Comparison of ENCODE assay signal across 2 cellular contexts in genomic region chr17:21394265-21394664, GRCh38.
TF ChIP-seq lines count a peak whose summit lies in the region.

No MANE protein-coding gene starts in this region.

TF ChIP-seq in IMR-90, 13 proteins besides CTCF, POLR2A, EP300 and RAD21:
- TF ChIP-seq RCOR1 (IDR thresholded peaks at IDR 0.05; ENCODE audit: insufficient replicate concordance, low read length), result no peak
- TF ChIP-seq CEBPB (IDR thresholded peaks at IDR 0.05; ENCODE audit: low read depth, low read length), result peak; percentile 51; the same call in 1 of the 2 replicates

TF ChIP-seq in K562, 482 proteins besides CTCF, POLR2A, EP300 and RAD21:
- TF ChIP-seq FUS (optimal IDR thresholded peaks at IDR 0.05; ENCODE audit: low read depth, low read length) (no peak), ZNF639 (CRISPR knock-in tag; conservative IDR thresholded peaks at IDR 0.05 in 1 of 2, IDR thresholded peaks at IDR 0.05 in 1 of 2) (no peak), RBM25 (IDR thresholded peaks at IDR 0.05; ENCODE audit: low read depth, low read length, severe bottlenecking) (no peak), CREB3 (tag; conservative IDR thresholded peaks at IDR 0.05; ENCODE audit: low read depth) (no peak), ZNF75A (CRISPR knock-in tag; IDR thresholded peaks at IDR 0.05) (no peak), HNRNPLL (IDR thresholded peaks at IDR 0.05; ENCODE audit: low read depth, low read length, poor library complexity, severe bottlenecking) (no peak), CSDE1 (IDR thresholded peaks at IDR 0.05) (no peak), SPI1 (IDR thresholded peaks at IDR 0.05; ENCODE audit: borderline replicate concordance, low read depth, low read length) (no peak), NFE2 (IDR thresholded peaks at IDR 0.05; ENCODE audit: low read depth) (no peak), ARID1B (IDR thresholded peaks at IDR 0.05) (no peak), NONO (IDR thresholded peaks at IDR 0.05; ENCODE audit: low read depth in 2 of 2, low read length in 1 of 2) (no peak), HMGXB4 (CRISPR knock-in tag; IDR thresholded peaks at IDR 0.05) (no peak), ZSCAN29 (IDR thresholded peaks at IDR 0.05) (no peak), HOXB6 (CRISPR knock-in tag; IDR thresholded peaks at IDR 0.05; ENCODE audit: borderline replicate concordance) (no peak), ZBTB5 (IDR thresholded peaks at IDR 0.05) (no peak), BDP1 (IDR thresholded peaks at IDR 0.05; ENCODE audit: insufficient read depth, insufficient read length) (no peak), KAT2B (IDR thresholded peaks at IDR 0.05; ENCODE audit: low read depth, low read length) (no peak)
- TF ChIP-seq, protein P1, sequence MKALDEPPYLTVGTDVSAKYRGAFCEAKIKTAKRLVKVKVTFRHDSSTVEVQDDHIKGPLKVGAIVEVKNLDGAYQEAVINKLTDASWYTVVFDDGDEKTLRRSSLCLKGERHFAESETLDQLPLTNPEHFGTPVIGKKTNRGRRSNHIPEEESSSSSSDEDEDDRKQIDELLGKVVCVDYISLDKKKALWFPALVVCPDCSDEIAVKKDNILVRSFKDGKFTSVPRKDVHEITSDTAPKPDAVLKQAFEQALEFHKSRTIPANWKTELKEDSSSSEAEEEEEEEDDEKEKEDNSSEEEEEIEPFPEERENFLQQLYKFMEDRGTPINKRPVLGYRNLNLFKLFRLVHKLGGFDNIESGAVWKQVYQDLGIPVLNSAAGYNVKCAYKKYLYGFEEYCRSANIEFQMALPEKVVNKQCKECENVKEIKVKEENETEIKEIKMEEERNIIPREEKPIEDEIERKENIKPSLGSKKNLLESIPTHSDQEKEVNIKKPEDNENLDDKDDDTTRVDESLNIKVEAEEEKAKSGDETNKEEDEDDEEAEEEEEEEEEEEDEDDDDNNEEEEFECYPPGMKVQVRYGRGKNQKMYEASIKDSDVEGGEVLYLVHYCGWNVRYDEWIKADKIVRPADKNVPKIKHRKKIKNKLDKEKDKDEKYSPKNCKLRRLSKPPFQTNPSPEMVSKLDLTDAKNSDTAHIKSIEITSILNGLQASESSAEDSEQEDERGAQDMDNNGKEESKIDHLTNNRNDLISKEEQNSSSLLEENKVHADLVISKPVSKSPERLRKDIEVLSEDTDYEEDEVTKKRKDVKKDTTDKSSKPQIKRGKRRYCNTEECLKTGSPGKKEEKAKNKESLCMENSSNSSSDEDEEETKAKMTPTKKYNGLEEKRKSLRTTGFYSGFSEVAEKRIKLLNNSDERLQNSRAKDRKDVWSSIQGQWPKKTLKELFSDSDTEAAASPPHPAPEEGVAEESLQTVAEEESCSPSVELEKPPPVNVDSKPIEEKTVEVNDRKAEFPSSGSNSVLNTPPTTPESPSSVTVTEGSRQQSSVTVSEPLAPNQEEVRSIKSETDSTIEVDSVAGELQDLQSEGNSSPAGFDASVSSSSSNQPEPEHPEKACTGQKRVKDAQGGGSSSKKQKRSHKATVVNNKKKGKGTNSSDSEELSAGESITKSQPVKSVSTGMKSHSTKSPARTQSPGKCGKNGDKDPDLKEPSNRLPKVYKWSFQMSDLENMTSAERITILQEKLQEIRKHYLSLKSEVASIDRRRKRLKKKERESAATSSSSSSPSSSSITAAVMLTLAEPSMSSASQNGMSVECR (CRISPR knock-in tag; IDR thresholded peaks at IDR 0.05), result no peak
- TF ChIP-seq, protein P2, sequence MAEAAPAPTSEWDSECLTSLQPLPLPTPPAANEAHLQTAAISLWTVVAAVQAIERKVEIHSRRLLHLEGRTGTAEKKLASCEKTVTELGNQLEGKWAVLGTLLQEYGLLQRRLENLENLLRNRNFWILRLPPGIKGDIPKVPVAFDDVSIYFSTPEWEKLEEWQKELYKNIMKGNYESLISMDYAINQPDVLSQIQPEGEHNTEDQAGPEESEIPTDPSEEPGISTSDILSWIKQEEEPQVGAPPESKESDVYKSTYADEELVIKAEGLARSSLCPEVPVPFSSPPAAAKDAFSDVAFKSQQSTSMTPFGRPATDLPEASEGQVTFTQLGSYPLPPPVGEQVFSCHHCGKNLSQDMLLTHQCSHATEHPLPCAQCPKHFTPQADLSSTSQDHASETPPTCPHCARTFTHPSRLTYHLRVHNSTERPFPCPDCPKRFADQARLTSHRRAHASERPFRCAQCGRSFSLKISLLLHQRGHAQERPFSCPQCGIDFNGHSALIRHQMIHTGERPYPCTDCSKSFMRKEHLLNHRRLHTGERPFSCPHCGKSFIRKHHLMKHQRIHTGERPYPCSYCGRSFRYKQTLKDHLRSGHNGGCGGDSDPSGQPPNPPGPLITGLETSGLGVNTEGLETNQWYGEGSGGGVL (CRISPR knock-in tag; IDR thresholded peaks at IDR 0.05), result no peak
